8 cellular contexts compared by ENCODE assay signal in the genomic region with DNA sequence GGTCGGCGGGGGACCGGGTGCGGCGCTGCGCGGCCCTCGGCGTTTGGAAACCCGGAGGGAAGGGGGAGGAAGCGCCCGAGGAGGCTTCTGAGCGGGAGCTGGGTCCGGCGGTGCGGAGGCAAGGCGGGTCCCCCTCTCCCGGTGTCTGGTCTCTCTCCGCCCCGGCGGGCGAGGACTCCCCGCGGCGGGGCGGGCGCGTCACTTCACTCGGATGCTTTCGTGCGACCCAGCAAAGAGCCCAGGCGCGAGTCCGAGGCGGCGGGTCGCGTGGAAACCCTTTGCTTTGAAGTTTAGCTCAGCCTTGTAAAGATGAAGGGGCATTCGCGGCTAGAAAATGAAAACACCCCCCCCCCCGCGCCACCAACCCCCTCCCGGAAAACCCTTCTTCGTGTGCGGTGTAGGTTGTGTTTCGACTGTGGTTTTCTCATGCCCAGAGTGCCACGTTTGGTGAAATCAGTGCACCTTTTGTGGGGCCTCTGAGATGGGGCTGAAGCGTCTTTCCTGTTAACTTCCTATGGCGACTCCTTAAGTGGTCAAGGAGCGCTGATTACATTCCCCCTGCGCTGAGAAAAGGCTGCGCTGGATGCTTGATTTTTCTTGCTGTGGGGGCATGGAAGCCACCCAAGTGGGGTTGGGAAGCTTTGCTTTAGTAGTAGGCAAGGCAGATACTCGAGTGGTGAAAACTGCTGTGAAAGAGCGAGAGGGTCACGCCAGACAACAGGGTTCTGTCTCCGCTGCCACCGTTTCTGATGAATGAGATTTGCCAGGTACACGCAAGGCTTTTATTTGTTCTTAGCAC. TPM values are rescaled to one million over a fixed set of nuclear protein-coding genes. Genes with fewer than 3 reads are reported as not detected.
DNase-seq lines count a peak whose midpoint lies in the region; ATAC-seq and TF ChIP-seq lines count a peak whose summit lies in the region.

No MANE protein-coding gene starts in this region.

- no peaks in the 10 kb centered on the region for H3K36me3 ChIP-seq in colonic mucosa

- peak overlapping the region; percentile 83 for H3K4me3 ChIP-seq in colonic mucosa

- ATAC-seq in HG02870 (IDR thresholded peaks at IDR 0.05; ENCODE audit: unreplicated experiment): peak; percentile 13
- peak; percentile 48 for ATAC-seq in left colon
- ATAC-seq in HG02852 (IDR thresholded peaks at IDR 0.05; ENCODE audit: unreplicated experiment): no peak

- H3K27me3 ChIP-seq in colonic mucosa: no peaks in the 10 kb centered on the region

- no peaks in the 10 kb centered on the region for H3K9me3 ChIP-seq in colonic mucosa

- H3K9ac ChIP-seq in colonic mucosa (ENCODE audit: low read depth in 2 of 2, low read length in 2 of 2): peak overlapping the region; percentile 86 to 89

- TF ChIP-seq CTCF in RWPE1 (conservative IDR thresholded peaks at IDR 0.05; ENCODE audit: low read depth) (no peak), colonic mucosa (IDR thresholded peaks at IDR 0.05) (no peak)

- CTCF ChIA-PET in RWPE1 (lab: Yijun Ruan, JAX): interaction anchor here (0.6 to 1.2 kb wide), 5 partner anchors 9 to 688 kb away, joined by 3 read pairs; no protein-coding TSS in a partner anchor

- H3K27ac ChIP-seq in RWPE1 (peak overlapping the region; percentile 98), colonic mucosa (peak overlapping the region; percentile 88)

- H3K4me1 ChIP-seq in colonic mucosa: peaks cover 5% of the 10 kb centered on the region

- intact Hi-C loops in colonic mucosa (cut with DNase I): no loop called here
- intact Hi-C loops in left colon (cut with DNase I, micrococcal nuclease): no loop called here

- DNase-seq in GM03348 (ENCODE audit: low spot score) (peak; percentile 68), RWPE1 (ENCODE audit: low spot score) (peak; percentile 20), colonic mucosa (peak; percentile 38), left colon (peak in 1 of 2 donors; percentile 47), NAMALWA (ENCODE audit: low spot score) (no peak)
- peak; percentile 19 for DNase-seq in stimulated activated CD4-positive, alpha-beta T cell treated with anti-CD3 and anti-CD28 coated beads, Interleukin-1b, Interleukin-23, amount 100 ng/mL, for 48 hours

- POLR2A ChIA-PET in RWPE1 (lab: Yijun Ruan, JAX; ENCODE audit: low non-redundant PET): no interaction called here

RNA-seq across cellular contexts. Expression of gene GNAI1, which starts 0.9 kb away (rescaled TPM):
- total RNA-seq in colonic mucosa (10 to 100 TPM; 13.3 to 27.1 TPM), left colon (10 to 100 TPM; 22.9 to 31.7 TPM)
